1 cellular context compared by ENCODE assay signal in genomic region chr17:6420173-6420641, GRCh38.
TF ChIP-seq lines count a peak whose summit lies in the region.

No MANE protein-coding gene starts in this region.

TF ChIP-seq in HEK293, 187 proteins besides CTCF, POLR2A, EP300 and RAD21 (continued from another document):
- TF ChIP-seq ZNF654 (tag by site-specific recombination; IDR thresholded peaks at IDR 0.05; ENCODE audit: low read depth) (no peak), ZBTB21 (tag by site-specific recombination; IDR thresholded peaks at IDR 0.05) (no peak), MZF1 (tag by site-specific recombination; IDR thresholded peaks at IDR 0.05; ENCODE audit: borderline replicate concordance) (peak; percentile 20; the same call in 1 of the 2 replicates), ZNF521 (tag by site-specific recombination; IDR thresholded peaks at IDR 0.05) (no peak), ZFP37 (tag by site-specific recombination; IDR thresholded peaks at IDR 0.05) (no peak), FEZF1 (tag by site-specific recombination; IDR thresholded peaks at IDR 0.05) (no peak), OVOL3 (tag by site-specific recombination; IDR thresholded peaks at IDR 0.05) (no peak), KLF10 (tag by site-specific recombination; IDR thresholded peaks at IDR 0.05) (no peak), ZBTB7A (tag by site-specific recombination; IDR thresholded peaks at IDR 0.05; ENCODE audit: low read depth) (no peak), SP7 (tag by site-specific recombination; IDR thresholded peaks at IDR 0.05) (no peak), ZSCAN4 (tag by site-specific recombination; IDR thresholded peaks at IDR 0.05) (no peak), GLI2 (tag by site-specific recombination; IDR thresholded peaks at IDR 0.05; ENCODE audit: borderline replicate concordance, low read depth) (no peak)
- TF ChIP-seq, protein P1, sequence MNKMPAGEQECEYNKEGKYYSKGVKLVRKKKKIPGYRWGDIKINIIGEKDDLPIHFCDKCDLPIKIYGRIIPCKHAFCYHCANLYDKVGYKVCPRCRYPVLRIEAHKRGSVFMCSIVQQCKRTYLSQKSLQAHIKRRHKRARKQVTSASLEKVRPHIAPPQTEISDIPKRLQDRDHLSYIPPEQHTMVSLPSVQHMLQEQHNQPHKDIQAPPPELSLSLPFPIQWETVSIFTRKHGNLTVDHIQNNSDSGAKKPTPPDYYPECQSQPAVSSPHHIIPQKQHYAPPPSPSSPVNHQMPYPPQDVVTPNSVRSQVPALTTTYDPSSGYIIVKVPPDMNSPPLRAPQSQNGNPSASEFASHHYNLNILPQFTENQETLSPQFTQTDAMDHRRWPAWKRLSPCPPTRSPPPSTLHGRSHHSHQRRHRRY (tag by site-specific recombination; IDR thresholded peaks at IDR 0.05) = no peak
